In the genomic region with DNA sequence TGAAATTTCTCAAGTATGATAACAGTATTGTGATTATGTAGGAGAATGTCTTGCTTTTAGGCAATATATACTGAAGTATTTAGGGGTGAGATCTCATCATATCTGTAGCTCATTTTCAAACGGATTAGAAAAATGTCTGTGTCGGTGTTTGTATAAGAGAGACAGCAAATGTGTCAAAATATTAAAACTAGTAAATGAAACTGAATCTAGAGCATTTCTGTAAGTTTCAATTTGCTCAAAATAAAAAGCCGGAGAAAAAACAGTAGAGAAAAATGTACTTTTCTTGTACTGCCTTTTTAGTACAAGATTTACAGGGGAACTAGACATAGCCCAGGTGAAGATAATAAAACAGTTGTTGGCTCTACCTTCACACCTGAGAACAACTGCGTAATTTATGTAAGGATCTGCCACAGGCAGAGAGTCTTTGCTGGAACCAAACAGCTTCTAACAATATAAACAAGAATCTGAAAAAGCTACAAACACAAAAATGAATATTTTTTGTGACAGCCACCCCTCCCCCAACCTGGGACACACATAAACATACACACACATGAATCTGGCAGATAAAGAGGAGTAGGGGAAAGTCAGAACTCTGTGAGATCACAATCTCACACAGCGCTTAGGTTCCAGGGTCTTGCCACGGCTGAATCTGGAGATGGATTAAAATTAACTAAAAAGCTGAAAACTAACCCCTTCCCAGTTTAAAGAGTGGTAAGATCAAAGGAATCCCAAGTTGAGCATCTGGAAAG, we compare ENCODE assay signal across 2 cellular contexts.
TF ChIP-seq lines count a peak whose summit lies in the region.

No MANE protein-coding gene starts in this region.

TF ChIP-seq in IMR-90, 13 proteins besides CTCF, POLR2A, EP300 and RAD21 (continued from another document):
- no peak for TF ChIP-seq USF2 (IDR thresholded peaks at IDR 0.05; ENCODE audit: low read depth, low read length)
- no peak for TF ChIP-seq FOS (IDR thresholded peaks at IDR 0.05; ENCODE audit: low read depth, low read length)
- TF ChIP-seq SMC3 (IDR thresholded peaks at IDR 0.05; ENCODE audit: low read depth, low read length): no peak
- TF ChIP-seq RFX5 (IDR thresholded peaks at IDR 0.05; ENCODE audit: low read depth, low read length): no peak
- TF ChIP-seq CHD1 (IDR thresholded peaks at IDR 0.05; ENCODE audit: low read depth, low read length): no peak
- no peak for TF ChIP-seq RCOR1 (IDR thresholded peaks at IDR 0.05; ENCODE audit: insufficient replicate concordance, low read length)
- no peak for TF ChIP-seq MAFK (IDR thresholded peaks at IDR 0.05; ENCODE audit: low read depth, low read length)
- TF ChIP-seq MAZ (IDR thresholded peaks at IDR 0.05; ENCODE audit: borderline replicate concordance, low read depth, low read length): no peak
- TF ChIP-seq ELK1 (IDR thresholded peaks at IDR 0.05; ENCODE audit: borderline replicate concordance, low read depth, low read length): no peak
- no peak for TF ChIP-seq MXI1 (IDR thresholded peaks at IDR 0.05; ENCODE audit: borderline replicate concordance, low read depth, low read length)

TF ChIP-seq in WTC11, 78 proteins besides CTCF, POLR2A, EP300 and RAD21 (continued from another document):
- TF ChIP-seq E2F1 (CRISPR knock-in tag; IDR thresholded peaks at IDR 0.05) (no peak), SP1 (CRISPR knock-in tag; conservative IDR thresholded peaks at IDR 0.05) (no peak), JAZF1 (CRISPR knock-in tag; IDR thresholded peaks at IDR 0.05) (no peak), ATF3 (CRISPR knock-in tag; conservative IDR thresholded peaks at IDR 0.05) (no peak), GTF2I (CRISPR knock-in tag; conservative IDR thresholded peaks at IDR 0.05) (no peak), RORB (CRISPR knock-in tag; IDR thresholded peaks at IDR 0.05) (no peak), CBFB (CRISPR knock-in tag; IDR thresholded peaks at IDR 0.05; ENCODE audit: low read depth) (no peak), FOXP1 (CRISPR knock-in tag; IDR thresholded peaks at IDR 0.05; ENCODE audit: borderline replicate concordance) (no peak), SMAD4 (CRISPR knock-in tag; IDR thresholded peaks at IDR 0.05) (no peak), ZNF532 (CRISPR knock-in tag; IDR thresholded peaks at IDR 0.05; ENCODE audit: borderline replicate concordance) (no peak), NFE2L1 (CRISPR knock-in tag; IDR thresholded peaks at IDR 0.05) (no peak)
- TF ChIP-seq, protein P1, sequence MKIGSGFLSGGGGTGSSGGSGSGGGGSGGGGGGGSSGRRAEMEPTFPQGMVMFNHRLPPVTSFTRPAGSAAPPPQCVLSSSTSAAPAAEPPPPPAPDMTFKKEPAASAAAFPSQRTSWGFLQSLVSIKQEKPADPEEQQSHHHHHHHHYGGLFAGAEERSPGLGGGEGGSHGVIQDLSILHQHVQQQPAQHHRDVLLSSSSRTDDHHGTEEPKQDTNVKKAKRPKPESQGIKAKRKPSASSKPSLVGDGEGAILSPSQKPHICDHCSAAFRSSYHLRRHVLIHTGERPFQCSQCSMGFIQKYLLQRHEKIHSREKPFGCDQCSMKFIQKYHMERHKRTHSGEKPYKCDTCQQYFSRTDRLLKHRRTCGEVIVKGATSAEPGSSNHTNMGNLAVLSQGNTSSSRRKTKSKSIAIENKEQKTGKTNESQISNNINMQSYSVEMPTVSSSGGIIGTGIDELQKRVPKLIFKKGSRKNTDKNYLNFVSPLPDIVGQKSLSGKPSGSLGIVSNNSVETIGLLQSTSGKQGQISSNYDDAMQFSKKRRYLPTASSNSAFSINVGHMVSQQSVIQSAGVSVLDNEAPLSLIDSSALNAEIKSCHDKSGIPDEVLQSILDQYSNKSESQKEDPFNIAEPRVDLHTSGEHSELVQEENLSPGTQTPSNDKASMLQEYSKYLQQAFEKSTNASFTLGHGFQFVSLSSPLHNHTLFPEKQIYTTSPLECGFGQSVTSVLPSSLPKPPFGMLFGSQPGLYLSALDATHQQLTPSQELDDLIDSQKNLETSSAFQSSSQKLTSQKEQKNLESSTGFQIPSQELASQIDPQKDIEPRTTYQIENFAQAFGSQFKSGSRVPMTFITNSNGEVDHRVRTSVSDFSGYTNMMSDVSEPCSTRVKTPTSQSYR (CRISPR knock-in tag; IDR thresholded peaks at IDR 0.05): no peak
- TF ChIP-seq, protein P2, sequence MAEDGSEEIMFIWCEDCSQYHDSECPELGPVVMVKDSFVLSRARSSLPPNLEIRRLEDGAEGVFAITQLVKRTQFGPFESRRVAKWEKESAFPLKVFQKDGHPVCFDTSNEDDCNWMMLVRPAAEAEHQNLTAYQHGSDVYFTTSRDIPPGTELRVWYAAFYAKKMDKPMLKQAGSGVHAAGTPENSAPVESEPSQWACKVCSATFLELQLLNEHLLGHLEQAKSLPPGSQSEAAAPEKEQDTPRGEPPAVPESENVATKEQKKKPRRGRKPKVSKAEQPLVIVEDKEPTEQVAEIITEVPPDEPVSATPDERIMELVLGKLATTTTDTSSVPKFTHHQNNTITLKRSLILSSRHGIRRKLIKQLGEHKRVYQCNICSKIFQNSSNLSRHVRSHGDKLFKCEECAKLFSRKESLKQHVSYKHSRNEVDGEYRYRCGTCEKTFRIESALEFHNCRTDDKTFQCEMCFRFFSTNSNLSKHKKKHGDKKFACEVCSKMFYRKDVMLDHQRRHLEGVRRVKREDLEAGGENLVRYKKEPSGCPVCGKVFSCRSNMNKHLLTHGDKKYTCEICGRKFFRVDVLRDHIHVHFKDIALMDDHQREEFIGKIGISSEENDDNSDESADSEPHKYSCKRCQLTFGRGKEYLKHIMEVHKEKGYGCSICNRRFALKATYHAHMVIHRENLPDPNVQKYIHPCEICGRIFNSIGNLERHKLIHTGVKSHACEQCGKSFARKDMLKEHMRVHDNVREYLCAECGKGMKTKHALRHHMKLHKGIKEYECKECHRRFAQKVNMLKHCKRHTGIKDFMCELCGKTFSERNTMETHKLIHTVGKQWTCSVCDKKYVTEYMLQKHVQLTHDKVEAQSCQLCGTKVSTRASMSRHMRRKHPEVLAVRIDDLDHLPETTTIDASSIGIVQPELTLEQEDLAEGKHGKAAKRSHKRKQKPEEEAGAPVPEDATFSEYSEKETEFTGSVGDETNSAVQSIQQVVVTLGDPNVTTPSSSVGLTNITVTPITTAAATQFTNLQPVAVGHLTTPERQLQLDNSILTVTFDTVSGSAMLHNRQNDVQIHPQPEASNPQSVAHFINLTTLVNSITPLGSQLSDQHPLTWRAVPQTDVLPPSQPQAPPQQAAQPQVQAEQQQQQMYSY (CRISPR knock-in tag; IDR thresholded peaks at IDR 0.05): no peak
TF ChIP-seq in WTC11: peak in this region for 0.
